Comparison of ENCODE assay signal across 13 cellular contexts in the genomic region with DNA sequence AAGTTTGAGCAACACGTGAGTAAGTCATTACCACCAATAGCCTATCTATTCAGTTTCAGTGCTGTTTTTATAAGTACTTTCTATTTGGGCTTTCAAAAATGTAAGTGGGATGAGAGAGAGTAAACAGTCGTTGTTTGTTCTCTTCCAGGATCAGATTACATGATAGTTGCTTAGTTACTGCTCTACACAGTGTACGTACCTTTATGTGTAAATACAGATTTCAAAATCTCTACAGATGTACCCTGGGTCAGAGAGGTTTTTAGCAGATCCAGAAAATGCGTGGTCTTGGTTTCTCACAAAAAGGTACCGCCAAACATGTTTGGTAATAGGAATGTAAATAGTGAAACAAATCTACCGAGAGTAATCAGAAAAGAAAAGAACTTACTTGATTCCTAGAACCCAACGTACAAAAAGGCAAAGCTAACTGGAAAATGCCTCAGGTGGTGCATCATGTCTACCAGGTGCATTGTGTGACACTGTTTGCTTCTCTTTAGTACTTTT.
DNase-seq lines count a peak whose midpoint lies in the region; ATAC-seq and TF ChIP-seq lines count a peak whose summit lies in the region.
"Had no signal": no experiment of that assay in that cellular context is flagged by ENCODE, and none has a peak within 500 bp of the region (broad histone marks: within the 10 kb centered on the region; RNA-seq: fewer than 3 reads in every experiment).

No MANE protein-coding gene starts in this region.

- no peaks in the 10 kb centered on the region for H3K9me3 Mint-ChIP-seq in immature natural killer cell
- H3K9me3 Mint-ChIP-seq: activated CD4-positive, alpha-beta memory T cell treated with anti-CD3 and anti-CD28 coated beads, Interleukin-2, amount 10 ng/mL, durations not matched to agents 7 days and 5 days; activated naive CD4-positive, alpha-beta T cell treated with anti-CD3 and anti-CD28 coated beads, Interleukin-2, amount 10 ng/mL, durations not matched to agents 7 days and 5 days had no signal

- no peak overlapping the region for H3K4me3 Mint-ChIP-seq in immature natural killer cell
- H3K4me3 Mint-ChIP-seq: activated CD4-positive, alpha-beta memory T cell treated with anti-CD3 and anti-CD28 coated beads, Interleukin-2, amount 10 ng/mL, durations not matched to agents 7 days and 5 days; activated naive CD4-positive, alpha-beta T cell treated with anti-CD3 and anti-CD28 coated beads, Interleukin-2, amount 10 ng/mL, durations not matched to agents 7 days and 5 days had no signal

- no peaks in the 10 kb centered on the region for H3K27me3 Mint-ChIP-seq in immature natural killer cell (ENCODE audit: low read depth in 3 of 3)
- H3K27me3 Mint-ChIP-seq: activated naive CD4-positive, alpha-beta T cell treated with anti-CD3 and anti-CD28 coated beads, Interleukin-2, amount 10 ng/mL, durations not matched to agents 7 days and 5 days had no signal

- no peak for TF ChIP-seq CTCF in brain microvascular endothelial cell (IDR thresholded peaks at IDR 0.05; ENCODE audit: low read depth, low read length, missing control alignments)

- DNase-seq in COLO829 (ENCODE audit: low spot score), result peak; percentile 48
- peak; percentile 57 to 85 (median 60) for DNase-seq in NCI-H1417 (lab: John Stamatoyannopoulos, UW)
- peak; percentile 93 for DNase-seq in NCI-H774 (lab: John Stamatoyannopoulos, UW)
- DNase-seq in left lobe of liver (ENCODE audit: low spot score), result peak; percentile 48
- DNase-seq in brain microvascular endothelial cell, result no peak
- no peak for DNase-seq in posterior vena cava (ENCODE audit: low spot score)
- no peak for DNase-seq in immature natural killer cell
- DNase-seq: activated CD4-positive, alpha-beta memory T cell treated with anti-CD3 and anti-CD28 coated beads, Interleukin-2, amount 10 ng/mL, durations not matched to agents 7 days and 5 days; activated naive CD4-positive, alpha-beta T cell treated with anti-CD3 and anti-CD28 coated beads, Interleukin-2, amount 10 ng/mL, durations not matched to agents 7 days and 5 days; colonic mucosa; stimulated activated CD4-positive, alpha-beta T cell treated with anti-CD3 and anti-CD28 coated beads, Interleukin-4, amount 100 ng/mL, for 24 hours; T-helper 1 cell had no signal

- H3K27ac ChIP-seq in brain microvascular endothelial cell, result no peak overlapping the region
- H3K27ac ChIP-seq: colonic mucosa had no signal

- H3K4me1 Mint-ChIP-seq in immature natural killer cell, result peaks cover 9 to 10% of the 10 kb centered on the region in 2 donors

- intact Hi-C loops in posterior vena cava (cut with DNase I), result no loop called here

- H3K4me3 ChIP-seq in brain microvascular endothelial cell (ENCODE audit: low read depth, low read length), result no peak overlapping the region
- H3K4me3 ChIP-seq: colonic mucosa had no signal

- no peaks in the 10 kb centered on the region for H3K27me3 ChIP-seq in brain microvascular endothelial cell (replicated peaks)
- H3K27me3 ChIP-seq: colonic mucosa had no signal

- peaks cover 0 to 5% (median 0%) of the 10 kb centered on the region in 3 donors for H3K36me3 Mint-ChIP-seq in immature natural killer cell
- H3K36me3 Mint-ChIP-seq: activated naive CD4-positive, alpha-beta T cell treated with anti-CD3 and anti-CD28 coated beads, Interleukin-2, amount 10 ng/mL, durations not matched to agents 7 days and 5 days had no signal

- no peak overlapping the region for H3K27ac Mint-ChIP-seq in immature natural killer cell
- H3K27ac Mint-ChIP-seq: activated CD4-positive, alpha-beta memory T cell treated with anti-CD3 and anti-CD28 coated beads, Interleukin-2, amount 10 ng/mL, durations not matched to agents 7 days and 5 days; activated naive CD4-positive, alpha-beta T cell treated with anti-CD3 and anti-CD28 coated beads, Interleukin-2, amount 10 ng/mL, durations not matched to agents 7 days and 5 days had no signal

- in situ Hi-C loops in brain microvascular endothelial cell (cut with HindIII; ENCODE audit: low pct_ligation_motif_present, low sequenced_read_pairs), result no loop called here

- H3K36me3 ChIP-seq in brain microvascular endothelial cell (replicated peaks), result no peaks in the 10 kb centered on the region
- H3K36me3 ChIP-seq: colonic mucosa had no signal

- ATAC-seq in left lobe of liver, result peak; percentile 92
- ATAC-seq in GM18907 (IDR thresholded peaks at IDR 0.05; ENCODE audit: unreplicated experiment), result no peak

Comparison
In these comparisons a context has a peak if more than half of its experiments do, and no peak if none do; other contexts are left out.
1. DNase-seq: peak in COLO829 (single experiment), NCI-H1417 (3 of 3), NCI-H774 (single experiment) and left lobe of liver (single experiment); none in brain microvascular endothelial cell (single experiment), posterior vena cava (single experiment) and immature natural killer cell (0 of 3).